Comparison of ENCODE assay signal across 19 cellular contexts in the genomic region with DNA sequence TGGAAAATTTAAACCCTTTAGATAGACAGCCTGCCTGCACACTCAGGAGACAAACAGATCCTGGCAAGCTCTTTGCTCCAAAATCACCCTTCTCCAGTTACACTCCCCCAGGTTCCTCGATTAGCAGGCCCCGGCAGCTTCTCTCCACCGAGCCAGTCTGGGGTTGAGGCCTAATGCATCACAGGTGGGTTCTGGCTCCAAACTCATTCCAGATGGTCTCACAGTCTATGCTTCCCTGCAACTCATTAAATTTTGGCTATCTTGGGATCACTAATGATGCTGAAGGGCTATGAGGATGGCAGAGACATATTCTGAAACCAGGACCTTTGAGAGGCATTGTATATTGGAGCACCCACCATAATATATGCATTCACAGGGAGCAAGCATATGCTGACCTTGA.
DNase-seq lines count a peak whose midpoint lies in the region; TF ChIP-seq lines count a peak whose summit lies in the region.
"Had no signal": no experiment of that assay in that cellular context is flagged by ENCODE, and none has a peak within 500 bp of the region (broad histone marks: within the 10 kb centered on the region; RNA-seq: fewer than 3 reads in every experiment).

No MANE protein-coding gene starts in this region.

- TF ChIP-seq CTCF in HFF-Myc (IDR thresholded peaks at IDR 0.05; ENCODE audit: low read depth, low read length, missing control alignments) (no peak), fibroblast of mammary gland (conservative IDR thresholded peaks at IDR 0.05; ENCODE audit: control insufficient read depth, insufficient read depth, low read depth, low read length) (no peak), ascending aorta (IDR thresholded peaks at IDR 0.05) (no peak)

- H3K36me3 ChIP-seq in ascending aorta = no peaks in the 10 kb centered on the region

- peaks cover 0 to 2% of the 10 kb centered on the region in 2 donors for H3K4me1 ChIP-seq in ascending aorta

- H3K9me3 ChIP-seq in ascending aorta = no peaks in the 10 kb centered on the region

- no peaks in the 10 kb centered on the region for H3K27me3 ChIP-seq in ascending aorta

- DNase-seq in HFF-Myc (ENCODE audit: extremely low read depth, low read depth) = peak; percentile 90
- peak; percentile 46 for DNase-seq in SK-N-DZ (ENCODE audit: low spot score)
- peak; percentile 74 for DNase-seq in fibroblast of mammary gland (ENCODE audit: low read depth)
- no peak for DNase-seq in stimulated activated CD4-positive, alpha-beta T cell treated with anti-CD3 and anti-CD28 coated beads, Interleukin-15, amount 100 ng/mL, for 24 hours
- DNase-seq in RKO (ENCODE audit: low spot score) = no peak
- no peak for DNase-seq in MV-4-11 (lab: John Stamatoyannopoulos, UW)
- DNase-seq in ascending aorta (ENCODE audit: low spot score in 2 of 2) = no peak
- DNase-seq: ACHN; CD4-positive, alpha-beta memory T cell; DMS79 treated with DMSO at 0.1 percent for 48 hours; KG1; NCI-H1048; NCI-H1436 treated with DMSO at 0.1 percent for 48 hours; NCI-H2081 treated with DMSO at 0.1 percent for 48 hours; NCI-H226; NCI-H526 treated with DMSO at 0.1 percent for 48 hours; PC-3; T-helper 1 cell had no signal

- H3K4me3 ChIP-seq in HFF-Myc (replicated peaks; ENCODE audit: low read depth, low read length) (no peak overlapping the region), fibroblast of mammary gland (ENCODE audit: control insufficient read depth, low read depth, low read length) (no peak overlapping the region), ascending aorta (no peak overlapping the region)
- H3K4me3 ChIP-seq: GM23338 had no signal

- no peak overlapping the region for H3K27ac ChIP-seq in ascending aorta

- intact Hi-C loops in ascending aorta (cut with DNase I) = no loop called here

Comparison
In these comparisons a context has a peak if more than half of its experiments do, and no peak if none do; other contexts are left out.
1. DNase-seq: peak in HFF-Myc (single experiment), SK-N-DZ (single experiment) and fibroblast of mammary gland (single experiment); none in stimulated activated CD4-positive, alpha-beta T cell treated with anti-CD3 and anti-CD28 coated beads, Interleukin-15, amount 100 ng/mL, for 24 hours (single experiment), RKO (single experiment), MV-4-11 (single experiment) and ascending aorta (0 of 2).